ENCODE assay signal across 8 cellular contexts in the genomic region with DNA sequence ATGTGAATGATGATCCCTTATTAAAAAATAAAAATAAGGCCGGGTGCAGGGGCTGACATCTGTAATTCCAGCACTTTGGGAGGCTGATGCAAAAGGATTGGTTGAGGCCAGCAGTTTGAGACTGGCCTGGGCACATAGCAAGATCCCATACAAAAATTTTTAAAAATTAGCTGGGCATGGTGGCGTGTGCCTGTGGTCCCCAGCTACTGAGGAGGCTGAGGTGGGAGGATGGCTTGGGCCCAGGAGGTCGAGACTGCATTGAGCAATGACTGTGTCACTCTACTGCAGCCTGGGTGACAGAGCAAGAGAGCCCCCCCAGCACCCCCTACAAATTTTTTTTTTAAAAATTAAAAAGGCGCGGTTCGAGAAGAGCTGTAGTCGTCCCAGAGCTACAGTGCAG. TPM values are rescaled to one million over a fixed set of nuclear protein-coding genes. Genes with fewer than 3 reads are reported as not detected.
DNase-seq lines count a peak whose midpoint lies in the region; ATAC-seq and TF ChIP-seq lines count a peak whose summit lies in the region.

No MANE protein-coding gene starts in this region.

- H3K36me3 Mint-ChIP-seq in activated T-cell treated with anti-CD3 and anti-CD28 coated beads, Interleukin-2, amount 50 U/mL, for 4 hours (ENCODE audit: insufficient read depth) = peaks cover 6% of the 10 kb centered on the region

- no peak for TF ChIP-seq CTCF in ascending aorta (IDR thresholded peaks at IDR 0.05)
- TF ChIP-seq CTCF in lower lobe of right lung (IDR thresholded peaks at IDR 0.05) = no peak
- no peak for TF ChIP-seq CTCF in testis (IDR thresholded peaks at IDR 0.05)
- TF ChIP-seq CTCF in mucosa of descending colon (IDR thresholded peaks at IDR 0.05) = no peak

- H3K9me3 ChIP-seq in ascending aorta (no peaks in the 10 kb centered on the region), lower lobe of right lung (no peaks in the 10 kb centered on the region), testis (no peaks in the 10 kb centered on the region), mucosa of descending colon (no peaks in the 10 kb centered on the region)

- no peak for DNase-seq in activated T-cell treated with anti-CD3 and anti-CD28 coated beads, Interleukin-2, amount 50 U/mL, for 4 hours
- DNase-seq in activated T-cell treated with anti-CD3 and anti-CD28 coated beads for 4 hours = no peak
- DNase-seq in ascending aorta (ENCODE audit: low spot score in 2 of 2) = no peak
- no peak for DNase-seq in lower lobe of right lung
- DNase-seq in testis = no peak
- no peak for DNase-seq in OCI-M2 (lab: John Stamatoyannopoulos, UW; ENCODE audit: unreplicated experiment)
- DNase-seq in mucosa of descending colon = no peak

- H3K27me3 Mint-ChIP-seq in activated T-cell treated with anti-CD3 and anti-CD28 coated beads, Interleukin-2, amount 50 U/mL, for 4 hours (ENCODE audit: low read depth) = no peaks in the 10 kb centered on the region

- H3K4me1 ChIP-seq in ascending aorta = peaks cover 17 to 25% of the 10 kb centered on the region in 2 donors
- H3K4me1 ChIP-seq in lower lobe of right lung = peaks cover 58% of the 10 kb centered on the region
- H3K4me1 ChIP-seq in testis = peaks cover 28% of the 10 kb centered on the region
- peaks cover 46% of the 10 kb centered on the region for H3K4me1 ChIP-seq in mucosa of descending colon (ENCODE audit: low read depth)

- H3K27me3 ChIP-seq in ascending aorta = no peaks in the 10 kb centered on the region
- H3K27me3 ChIP-seq in lower lobe of right lung (ENCODE audit: low read depth) = no peaks in the 10 kb centered on the region
- no peaks in the 10 kb centered on the region for H3K27me3 ChIP-seq in testis

- no peak for ATAC-seq in activated T-cell treated with anti-CD3 and anti-CD28 coated beads, Interleukin-2, amount 50 U/mL, for 4 hours
- ATAC-seq in lower lobe of right lung = no peak
- no peak for ATAC-seq in GM18873 (IDR thresholded peaks at IDR 0.05; ENCODE audit: low FRiP score, unreplicated experiment)
- no peak for ATAC-seq in mucosa of descending colon

- H3K4me1 Mint-ChIP-seq in activated T-cell treated with anti-CD3 and anti-CD28 coated beads, Interleukin-2, amount 50 U/mL, for 4 hours (ENCODE audit: low read depth) = peaks cover 30% of the 10 kb centered on the region

- peak overlapping the region; percentile 93 to 100 for H3K4me3 ChIP-seq in ascending aorta
- peak overlapping the region; percentile 64 for H3K4me3 ChIP-seq in lower lobe of right lung
- H3K4me3 ChIP-seq in testis = peak overlapping the region; percentile 78 to 92
- no peak overlapping the region for H3K4me3 ChIP-seq in mucosa of descending colon

- peak overlapping the region; percentile 81 for H3K4me3 Mint-ChIP-seq in activated T-cell treated with anti-CD3 and anti-CD28 coated beads, Interleukin-2, amount 50 U/mL, for 4 hours

- H3K27ac ChIP-seq in ascending aorta (peak overlapping the region in 1 of 2 donors; percentile 86), lower lobe of right lung (peak overlapping the region; percentile 89), testis (peak overlapping the region in 1 of 2 donors; percentile 88)

- intact Hi-C loops in ascending aorta (cut with DNase I) = loop anchor here (2.0 to 10.0 kb wide), 6 partner anchors 93 to 1225 kb away; a partner anchor contains a TSS
- intact Hi-C loops in lower lobe of right lung (cut with DNase I) = no loop called here
- intact Hi-C loops in testis (cut with DNase I; ENCODE audit: low total_unique reads) = no loop called here
- intact Hi-C loops in mucosa of descending colon (cut with DNase I, micrococcal nuclease) = loop anchor here in 1 of 2 donors (10.0 kb wide), 1 partner anchor 125 kb away; a partner anchor contains a TSS

- H3K36me3 ChIP-seq in ascending aorta (no peaks in the 10 kb centered on the region), lower lobe of right lung (peaks cover 12% of the 10 kb centered on the region), testis (ENCODE audit: low read depth, missing control alignments) (no peaks in the 10 kb centered on the region), mucosa of descending colon (ENCODE audit: low read depth) (no peaks in the 10 kb centered on the region)

- WGBS in testis, 2 donors = 30 to 45% methylated on average over 7 of the region's 7 CpGs

- TF ChIP-seq POLR2A in testis (IDR thresholded peaks at IDR 0.05) = no peak

- H3K9me3 Mint-ChIP-seq in activated T-cell treated with anti-CD3 and anti-CD28 coated beads, Interleukin-2, amount 50 U/mL, for 4 hours = no peaks in the 10 kb centered on the region

RNA-seq across cellular contexts. Expression of a gene that starts 1.2 kb away (rescaled TPM):
- total RNA-seq in activated T-cell treated with anti-CD3 and anti-CD28 coated beads, Interleukin-2, amount 50 U/mL, for 4 hours = 10 to 100 TPM; 46.4 to 58.1 (median 51.1) TPM
- total RNA-seq in ascending aorta (61.6 TPM), lower lobe of right lung (516 TPM), testis (10 to 100 TPM; 61.1 to 76.3 TPM), mucosa of descending colon (100 to 1,000 TPM; 186 to 205 (median 202) TPM)
- 167 TPM for polyA plus RNA-seq in testis (ENCODE audit: insufficient read depth, low read depth, low replicate concordance)

RNA-seq across cellular contexts. Expression of a gene that starts 28.3 kb away (rescaled TPM):
- 10 to 100 TPM; 35.1 to 42.8 (median 36.1) TPM for total RNA-seq in activated T-cell treated with anti-CD3 and anti-CD28 coated beads, Interleukin-2, amount 50 U/mL, for 4 hours
- total RNA-seq in ascending aorta (28.1 TPM), lower lobe of right lung (50.1 TPM), testis (10 to 100 TPM; 18.5 to 24.6 TPM), mucosa of descending colon (10 to 100 TPM; 37.0 to 50.5 (median 45.5) TPM)
- 13.5 TPM for polyA plus RNA-seq in testis (ENCODE audit: insufficient read depth, low read depth, low replicate concordance)
